2 cellular contexts compared by ENCODE assay signal in the genomic region with DNA sequence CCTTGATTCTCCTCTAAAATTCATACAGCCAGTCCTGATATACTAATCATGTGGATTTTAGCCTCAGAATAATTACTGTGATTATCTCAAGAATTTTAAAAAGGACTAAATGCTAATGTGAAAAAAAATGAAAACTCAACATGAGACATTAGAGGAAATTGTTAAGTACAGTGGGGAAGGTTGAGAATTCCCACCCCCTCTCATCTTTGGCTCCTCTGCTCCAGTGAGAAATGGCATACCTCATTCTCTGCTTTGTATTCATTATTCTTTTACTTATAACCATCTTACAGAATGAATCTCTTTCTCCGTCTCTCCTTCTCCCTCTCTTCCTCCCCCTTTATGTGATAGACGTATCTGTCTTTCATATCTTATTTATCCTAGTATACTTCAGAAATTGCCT.
TF ChIP-seq lines count a peak whose summit lies in the region.

No MANE protein-coding gene starts in this region.

TF ChIP-seq in IMR-90, 13 proteins besides CTCF, POLR2A, EP300 and RAD21:
- TF ChIP-seq RCOR1 (IDR thresholded peaks at IDR 0.05; ENCODE audit: insufficient replicate concordance, low read length) (no peak), MAFK (IDR thresholded peaks at IDR 0.05; ENCODE audit: low read depth, low read length) (no peak), NFE2L2 (IDR thresholded peaks at IDR 0.05; ENCODE audit: low read depth, low read length) (no peak), CHD1 (IDR thresholded peaks at IDR 0.05; ENCODE audit: low read depth, low read length) (no peak), MXI1 (IDR thresholded peaks at IDR 0.05; ENCODE audit: borderline replicate concordance, low read depth, low read length) (no peak), FOS (IDR thresholded peaks at IDR 0.05; ENCODE audit: low read depth, low read length) (no peak)
- TF ChIP-seq, protein P1, sequence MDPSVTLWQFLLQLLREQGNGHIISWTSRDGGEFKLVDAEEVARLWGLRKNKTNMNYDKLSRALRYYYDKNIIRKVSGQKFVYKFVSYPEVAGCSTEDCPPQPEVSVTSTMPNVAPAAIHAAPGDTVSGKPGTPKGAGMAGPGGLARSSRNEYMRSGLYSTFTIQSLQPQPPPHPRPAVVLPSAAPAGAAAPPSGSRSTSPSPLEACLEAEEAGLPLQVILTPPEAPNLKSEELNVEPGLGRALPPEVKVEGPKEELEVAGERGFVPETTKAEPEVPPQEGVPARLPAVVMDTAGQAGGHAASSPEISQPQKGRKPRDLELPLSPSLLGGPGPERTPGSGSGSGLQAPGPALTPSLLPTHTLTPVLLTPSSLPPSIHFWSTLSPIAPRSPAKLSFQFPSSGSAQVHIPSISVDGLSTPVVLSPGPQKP (IDR thresholded peaks at IDR 0.05; ENCODE audit: borderline replicate concordance, low read depth, low read length) = no peak
- TF ChIP-seq, protein P2, sequence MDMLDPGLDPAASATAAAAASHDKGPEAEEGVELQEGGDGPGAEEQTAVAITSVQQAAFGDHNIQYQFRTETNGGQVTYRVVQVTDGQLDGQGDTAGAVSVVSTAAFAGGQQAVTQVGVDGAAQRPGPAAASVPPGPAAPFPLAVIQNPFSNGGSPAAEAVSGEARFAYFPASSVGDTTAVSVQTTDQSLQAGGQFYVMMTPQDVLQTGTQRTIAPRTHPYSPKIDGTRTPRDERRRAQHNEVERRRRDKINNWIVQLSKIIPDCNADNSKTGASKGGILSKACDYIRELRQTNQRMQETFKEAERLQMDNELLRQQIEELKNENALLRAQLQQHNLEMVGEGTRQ (IDR thresholded peaks at IDR 0.05; ENCODE audit: low read depth, low read length) = no peak

TF ChIP-seq in GM23338, 12 proteins besides CTCF, POLR2A, EP300 and RAD21:
- TF ChIP-seq ZNF331 (CRISPR knock-in tag; IDR thresholded peaks at IDR 0.05; ENCODE audit: low read depth) = no peak
- TF ChIP-seq, protein P3, sequence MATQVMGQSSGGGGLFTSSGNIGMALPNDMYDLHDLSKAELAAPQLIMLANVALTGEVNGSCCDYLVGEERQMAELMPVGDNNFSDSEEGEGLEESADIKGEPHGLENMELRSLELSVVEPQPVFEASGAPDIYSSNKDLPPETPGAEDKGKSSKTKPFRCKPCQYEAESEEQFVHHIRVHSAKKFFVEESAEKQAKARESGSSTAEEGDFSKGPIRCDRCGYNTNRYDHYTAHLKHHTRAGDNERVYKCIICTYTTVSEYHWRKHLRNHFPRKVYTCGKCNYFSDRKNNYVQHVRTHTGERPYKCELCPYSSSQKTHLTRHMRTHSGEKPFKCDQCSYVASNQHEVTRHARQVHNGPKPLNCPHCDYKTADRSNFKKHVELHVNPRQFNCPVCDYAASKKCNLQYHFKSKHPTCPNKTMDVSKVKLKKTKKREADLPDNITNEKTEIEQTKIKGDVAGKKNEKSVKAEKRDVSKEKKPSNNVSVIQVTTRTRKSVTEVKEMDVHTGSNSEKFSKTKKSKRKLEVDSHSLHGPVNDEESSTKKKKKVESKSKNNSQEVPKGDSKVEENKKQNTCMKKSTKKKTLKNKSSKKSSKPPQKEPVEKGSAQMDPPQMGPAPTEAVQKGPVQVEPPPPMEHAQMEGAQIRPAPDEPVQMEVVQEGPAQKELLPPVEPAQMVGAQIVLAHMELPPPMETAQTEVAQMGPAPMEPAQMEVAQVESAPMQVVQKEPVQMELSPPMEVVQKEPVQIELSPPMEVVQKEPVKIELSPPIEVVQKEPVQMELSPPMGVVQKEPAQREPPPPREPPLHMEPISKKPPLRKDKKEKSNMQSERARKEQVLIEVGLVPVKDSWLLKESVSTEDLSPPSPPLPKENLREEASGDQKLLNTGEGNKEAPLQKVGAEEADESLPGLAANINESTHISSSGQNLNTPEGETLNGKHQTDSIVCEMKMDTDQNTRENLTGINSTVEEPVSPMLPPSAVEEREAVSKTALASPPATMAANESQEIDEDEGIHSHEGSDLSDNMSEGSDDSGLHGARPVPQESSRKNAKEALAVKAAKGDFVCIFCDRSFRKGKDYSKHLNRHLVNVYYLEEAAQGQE (IDR thresholded peaks at IDR 0.05; ENCODE audit: unreplicated experiment) = no peak
